Comparison of ENCODE assay signal across 7 cellular contexts in genomic region chr3:77254967-77255831, GRCh38.
DNase-seq lines count a peak whose midpoint lies in the region; ATAC-seq and TF ChIP-seq lines count a peak whose summit lies in the region.

No MANE protein-coding gene starts in this region.

- H3F3A ChIP-seq in neural progenitor cell (ENCODE audit: low read depth): no peaks in the 10 kb centered on the region

- peaks cover 4% of the 10 kb centered on the region for H3K9me3 Mint-ChIP-seq in neural progenitor cell

- no peak overlapping the region for H3K4me3 ChIP-seq in GM06990 (replicated peaks; ENCODE audit: low read depth, low read length)
- no peak overlapping the region for H3K4me3 ChIP-seq in RWPE2 (ENCODE audit: severe bottlenecking)
- no peak overlapping the region for H3K4me3 ChIP-seq in esophagus squamous epithelium
- H3K4me3 ChIP-seq in neural progenitor cell: no peak overlapping the region

- H4K20me1 ChIP-seq in neural progenitor cell (ENCODE audit: low read depth): no peaks in the 10 kb centered on the region

- H3K27ac Mint-ChIP-seq in neural progenitor cell: no peak overlapping the region

- TF ChIP-seq CTCF in GM06990 (IDR thresholded peaks at IDR 0.05; ENCODE audit: insufficient read depth, low read length, poor library complexity, severe bottlenecking) (peak; percentile 60), RWPE2 (IDR thresholded peaks at IDR 0.05; ENCODE audit: poor library complexity, severe bottlenecking) (peak; percentile 83), esophagus squamous epithelium (IDR thresholded peaks at IDR 0.05) (peak in 5 of 6 experiments; percentile 53 to 80 (median 68)), neural progenitor cell (IDR thresholded peaks at IDR 0.05) (peak; percentile 85)

- peak overlapping the region; percentile 8 for H2AFZ ChIP-seq in neural progenitor cell (replicated peaks)

- H3K36me3 ChIP-seq in GM06990 (ENCODE audit: control insufficient read depth, insufficient read depth, low read length) (no peaks in the 10 kb centered on the region), RWPE2 (ENCODE audit: low read depth) (no peaks in the 10 kb centered on the region), esophagus squamous epithelium (no peaks in the 10 kb centered on the region), neural progenitor cell (no peaks in the 10 kb centered on the region)

- H3K4me1 ChIP-seq in RWPE2 (ENCODE audit: insufficient read depth, poor library complexity, severe bottlenecking) (no peaks in the 10 kb centered on the region), esophagus squamous epithelium (no peaks in the 10 kb centered on the region), neural progenitor cell (no peaks in the 10 kb centered on the region)

- intact Hi-C loops in esophagus squamous epithelium (cut with DNase I): no loop called here

- DNase-seq in GM06990 (ENCODE audit: extremely low read depth, insufficient read length) (no peak), LoVo (ENCODE audit: low spot score) (peak; percentile 62), RWPE2 (ENCODE audit: low spot score) (no peak), esophagus squamous epithelium (lab: John Stamatoyannopoulos, UW) (no peak), neural progenitor cell (ENCODE audit: low spot score) (peak; percentile 80), cortex of kidney (lab: John Stamatoyannopoulos, UW) (no peak)

- no peak overlapping the region for H3K9ac ChIP-seq in neural progenitor cell

- peak; percentile 68 for ATAC-seq in GM21825 (IDR thresholded peaks at IDR 0.05; ENCODE audit: unreplicated experiment)
- peak; percentile 76 for ATAC-seq in RWPE2 (ENCODE audit: low read depth)

- H3K27ac ChIP-seq in RWPE2 (ENCODE audit: poor library complexity, severe bottlenecking) (no peak overlapping the region), esophagus squamous epithelium (no peak overlapping the region), neural progenitor cell (no peak overlapping the region)

- no peaks in the 10 kb centered on the region for H3K27me3 Mint-ChIP-seq in neural progenitor cell (ENCODE audit: insufficient read depth, low read depth)

- H3K4me3 Mint-ChIP-seq in neural progenitor cell: no peak overlapping the region

- peaks cover 22% of the 10 kb centered on the region for H3K4me1 Mint-ChIP-seq in neural progenitor cell

- TF ChIP-seq POLR2A in esophagus squamous epithelium (IDR thresholded peaks at IDR 0.05): no peak

- H3K27me3 ChIP-seq in GM06990 (replicated peaks; ENCODE audit: control insufficient read depth, insufficient read depth, low read length): no peaks in the 10 kb centered on the region
- peaks cover 3% of the 10 kb centered on the region for H3K27me3 ChIP-seq in RWPE2 (ENCODE audit: insufficient read depth, poor library complexity, severe bottlenecking)
- H3K27me3 ChIP-seq in esophagus squamous epithelium: no peaks in the 10 kb centered on the region
- no peaks in the 10 kb centered on the region for H3K27me3 ChIP-seq in neural progenitor cell

- H3K9me3 ChIP-seq in RWPE2 (ENCODE audit: severe bottlenecking) (no peaks in the 10 kb centered on the region), esophagus squamous epithelium (no peaks in the 10 kb centered on the region), neural progenitor cell (ENCODE audit: low read depth) (no peaks in the 10 kb centered on the region)

- H3K4me2 ChIP-seq in neural progenitor cell: no peak overlapping the region

- H3K79me2 ChIP-seq in neural progenitor cell (ENCODE audit: low read depth): no peaks in the 10 kb centered on the region

- 69% methylated on average over 3 of the region's 3 CpGs for WGBS in esophagus squamous epithelium, 2 donors

- peaks cover 5% of the 10 kb centered on the region for H3K36me3 Mint-ChIP-seq in neural progenitor cell

Comparison
In these comparisons a context has a peak if more than half of its experiments do, and no peak if none do; other contexts are left out.
1. DNase-seq: peak in LoVo (single experiment) and neural progenitor cell (single experiment); none in GM06990 (single experiment), RWPE2 (single experiment), esophagus squamous epithelium (single experiment) and cortex of kidney (single experiment).
2. Peak in every context shown above with its lines, with median percentiles within 50 percentile points of each other: CTCF ChIP-seq.